In the genomic region with DNA sequence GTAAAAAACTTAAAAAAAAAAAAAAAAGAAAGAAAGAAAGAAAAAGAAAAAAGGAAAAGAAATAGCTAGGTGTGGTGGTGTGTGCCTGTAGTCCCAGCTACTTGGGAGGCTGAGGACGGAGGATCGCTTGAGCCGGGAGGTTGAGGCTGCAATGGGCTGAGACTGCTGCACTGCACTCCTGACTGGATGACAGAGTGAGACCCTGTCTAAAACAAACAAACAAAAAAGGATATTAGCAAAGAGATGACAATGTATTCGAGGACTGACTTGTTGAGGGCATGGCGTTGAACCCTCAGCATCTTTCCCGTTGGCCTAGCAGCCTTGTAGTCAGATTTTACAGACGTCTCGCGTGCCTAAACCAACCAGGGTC, we compare ENCODE assay signal across 8 cellular contexts. TPM values are rescaled to one million over a fixed set of nuclear protein-coding genes. Genes with fewer than 3 reads are reported as not detected.
DNase-seq lines count a peak whose midpoint lies in the region; ATAC-seq and TF ChIP-seq lines count a peak whose summit lies in the region.

No MANE protein-coding gene starts in this region.

- in situ Hi-C loops in ACHN (cut with HindIII; ENCODE audit: low pct_ligation_motif_present, low pct_unique_long_range_greater_than_20kb, low sequenced_read_pairs) = no loop called here

- no peak for TF ChIP-seq CTCF in AG09309 (IDR thresholded peaks at IDR 0.05; ENCODE audit: control insufficient read depth, insufficient read depth, low read depth, low read length, missing control alignments)
- TF ChIP-seq CTCF in dorsolateral prefrontal cortex (IDR thresholded peaks at IDR 0.05 in 54 of 56, conservative IDR thresholded peaks at IDR 0.05 in 2 of 56; ENCODE audit: low read depth in 1 of 56, partially characterized antibody in 56 of 56) = no peak
- no peak for TF ChIP-seq CTCF in natural killer cell (IDR thresholded peaks at IDR 0.05)

- peaks cover 8 to 26% of the 10 kb centered on the region in 2 donors for H3K4me1 Mint-ChIP-seq in natural killer cell

- H3K36me3 Mint-ChIP-seq in natural killer cell = no peaks in the 10 kb centered on the region

- peak overlapping the region; percentile 74 for H3K4me3 ChIP-seq in AG09309 (ENCODE audit: control insufficient read depth, low read depth, low read length)
- H3K4me3 ChIP-seq in MG63 = peak overlapping the region; percentile 76
- H3K4me3 ChIP-seq in dorsolateral prefrontal cortex = peak overlapping the region; percentile 43 to 90 (median 76)

- no peaks in the 10 kb centered on the region for H3K27me3 ChIP-seq in MG63
- H3K27me3 ChIP-seq in dorsolateral prefrontal cortex = no peaks in the 10 kb centered on the region

- peak overlapping the region in 48 of 59 donors; percentile 6 to 88 (median 62) for H3K27ac ChIP-seq in dorsolateral prefrontal cortex

- no peaks in the 10 kb centered on the region for H3K9me3 Mint-ChIP-seq in natural killer cell

- H3K27me3 Mint-ChIP-seq in natural killer cell (ENCODE audit: low read depth in 2 of 2) = no peaks in the 10 kb centered on the region

- peak overlapping the region; percentile 45 to 88 for H3K27ac Mint-ChIP-seq in natural killer cell

- peaks cover 15% of the 10 kb centered on the region for H3K36me3 ChIP-seq in MG63

- DNase-seq in AG09309 (ENCODE audit: low read depth) (no peak), MG63 (no peak), dorsolateral prefrontal cortex (no peak), natural killer cell (no peak), RPMI8226 (no peak), ACHN (no peak), kidney tubule cell (ENCODE audit: low spot score) (no peak)
- no peak for DNase-seq in activated CD4-positive, CD25-positive, alpha-beta regulatory T cell (lab: John Stamatoyannopoulos, UW)

- peak overlapping the region; percentile 66 for H3K4me3 Mint-ChIP-seq in natural killer cell

- no peaks in the 10 kb centered on the region for H3K9me3 ChIP-seq in MG63

- no peak for ATAC-seq in natural killer cell

- intact Hi-C loops in dorsolateral prefrontal cortex (cut with DNase I) = no loop called here
- intact Hi-C loops in natural killer cell (cut with micrococcal nuclease) = loop anchor here (1.0 kb wide), 1 partner anchor 67 kb away; the partner anchor contains the start of genes LNP1 and TOMM70

RNA-seq across cellular contexts. Expression of gene NIT2, which starts 0.6 kb away (rescaled TPM):
- total RNA-seq in MG63 (2014; rRNA removed; shearing (Covaris generic); ENCODE audit: low replicate concordance) = 108 and 123 TPM in 2 replicates
- total RNA-seq in dorsolateral prefrontal cortex = 10 to 100 TPM; 15.4 to 51.5 (median 31.9) TPM
- 10 to 100 TPM; 21.5 to 25.1 (median 24.1) TPM for total RNA-seq in natural killer cell
